ENCODE assay signal across 12 cellular contexts in the genomic region with DNA sequence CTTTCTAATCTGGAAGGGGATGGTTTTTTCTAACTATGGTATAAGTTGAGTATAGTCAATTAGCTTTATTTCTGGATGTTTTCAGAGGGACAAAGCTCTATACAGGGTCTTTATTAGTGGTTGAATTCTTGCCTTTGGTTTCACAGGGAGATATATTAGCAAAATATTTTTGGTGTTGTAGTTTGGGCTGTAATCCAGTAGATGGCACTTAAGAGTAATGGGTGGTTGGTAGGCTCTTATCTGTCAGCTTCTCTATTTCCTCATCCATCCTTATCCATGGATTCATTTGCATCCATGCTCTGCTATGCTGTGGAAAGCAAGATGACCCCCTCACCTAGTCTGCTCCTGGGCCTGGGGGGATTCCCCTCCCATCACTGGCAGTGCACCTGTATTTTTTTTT.
A peak's percentile ranks its signal among the peaks of the same experiment; 100 is the strongest.
DNase-seq lines count a peak whose midpoint lies in the region; ATAC-seq, FAIRE-seq and TF ChIP-seq lines count a peak whose summit lies in the region.
"Had no signal": no experiment of that assay in that cellular context is flagged by ENCODE, and none has a peak within 500 bp of the region (broad histone marks: within the 10 kb centered on the region; RNA-seq: fewer than 3 reads in every experiment).

No MANE protein-coding gene starts in this region.

- H3K4me1 Mint-ChIP-seq in T-cell = no peaks in the 10 kb centered on the region
- H3K4me1 Mint-ChIP-seq: CD4-positive, CD25-positive, alpha-beta regulatory T cell had no signal

- no peaks in the 10 kb centered on the region for H4K20me1 ChIP-seq in GM12878 (ENCODE audit: control insufficient read depth, insufficient read depth)

- H3K79me2 ChIP-seq in GM12878 (ENCODE audit: control insufficient read depth, insufficient read depth, low read length) = no peaks in the 10 kb centered on the region

- no peaks in the 10 kb centered on the region for H3K27me3 ChIP-seq in GM12878 (replicated peaks in 1 of 2; ENCODE audit: control insufficient read depth in 2 of 2, insufficient read depth in 2 of 2, low read length in 1 of 2)
- H3K27me3 ChIP-seq: colonic mucosa had no signal

- H3K4me3 ChIP-seq in NB4 (ENCODE audit: low read depth, low read length) (no peak overlapping the region), GM12878 (no peak overlapping the region)
- H3K4me3 ChIP-seq: colonic mucosa had no signal

- no peaks in the 10 kb centered on the region for H3K36me3 ChIP-seq in GM12878 (ENCODE audit: control insufficient read depth in 2 of 2, insufficient read depth in 2 of 2, low read length in 1 of 2)
- H3K36me3 ChIP-seq: colonic mucosa had no signal

- RAD21 ChIA-PET in GM12878 (lab: Charles Lee; ENCODE audit: unreplicated experiment) = no interaction called here

- H3K27ac ChIP-seq in GM12878 (ENCODE audit: control insufficient read depth, insufficient read depth) = no peak overlapping the region
- H3K27ac ChIP-seq: colonic mucosa had no signal

- peaks cover 17 to 30% (median 23%) of the 10 kb centered on the region in 3 donors for H3K9me3 Mint-ChIP-seq in T-cell

- no peaks in the 10 kb centered on the region for H3K4me1 ChIP-seq in GM12878 (ENCODE audit: control insufficient read depth, insufficient read depth, low read length)
- H3K4me1 ChIP-seq: colonic mucosa had no signal

- in situ Hi-C loops in GM12878 (cut with MboI) = no loop called here

- no peaks in the 10 kb centered on the region for H3K9me3 ChIP-seq in GM12878 (replicated peaks; ENCODE audit: control insufficient read depth, insufficient read depth, low read length)
- H3K9me3 ChIP-seq: colonic mucosa had no signal

- H2AFZ ChIP-seq in GM12878 (ENCODE audit: control insufficient read depth, low read depth, low read length) = no peak overlapping the region

- DNase-seq in A172 (ENCODE audit: low spot score) (peak; percentile 29), NB4 (ENCODE audit: low read depth) (peak; percentile 27), GM12878 (ENCODE audit: low read depth, low spot score) (no peak), dedifferentiated amniotic fluid mesenchymal stem cell (ENCODE audit: extremely low spot score) (no peak), T-cell (no peak), GOT3 (lab: John Stamatoyannopoulos, UW) (no peak)
- DNase-seq: colonic mucosa, left ventricle myocardium superior, NCI-H1092 had no signal

- BruUV-seq in GM12878 (replicated peaks; lab: Mats Ljungman, UMichigan) = no TSS peak

- TF ChIP-seq POLR2A in NB4 (IDR thresholded peaks at IDR 0.05; ENCODE audit: extremely low read depth, insufficient read length) (no peak), GM12878 (IDR thresholded peaks at IDR 0.05; ENCODE audit: low read depth, low read length) (no peak)

- POLR2A ChIA-PET in GM12878 (lab: Charles Lee) = no interaction called here
- POLR2A ChIA-PET in T-cell (lab: Charles Lee) = no interaction called here

- H3K36me3 Mint-ChIP-seq in T-cell = no peaks in the 10 kb centered on the region
- H3K36me3 Mint-ChIP-seq: CD4-positive, CD25-positive, alpha-beta regulatory T cell had no signal

- ATAC-seq in GM19035 (IDR thresholded peaks at IDR 0.05; ENCODE audit: unreplicated experiment) = peak; percentile 79
- no peak; the same call in 2 of the 3 replicates for ATAC-seq in GM12878
- ATAC-seq in HG03025 (IDR thresholded peaks at IDR 0.05; ENCODE audit: low FRiP score, unreplicated experiment) = no peak
- no peak for ATAC-seq in T-cell (replicated peaks in 1 of 4)
- ATAC-seq: left ventricle myocardium superior had no signal

- intact Hi-C loops in GM12878 (cut with micrococcal nuclease; ENCODE audit: unreplicated experiment) = no loop called here

- TF ChIP-seq CTCF in NB4 (IDR thresholded peaks at IDR 0.05; ENCODE audit: low read depth, low read length) (peak; percentile 41), GM12878 (IDR thresholded peaks at IDR 0.05 in 2 of 3, conservative IDR thresholded peaks at IDR 0.05 in 1 of 3; ENCODE audit: control insufficient read depth in 2 of 3, extremely low read depth in 1 of 3, insufficient read depth in 1 of 3, low read depth in 3 of 3, low read length in 3 of 3) (peak; percentile 27 to 36 (median 33); a peak in 3 of 6 replicates)

- no peak for FAIRE-seq in GM12878 (lab: Jason Lieb, UNC)

- no peak overlapping the region for H3K27ac Mint-ChIP-seq in T-cell
- H3K27ac Mint-ChIP-seq: CD4-positive, CD25-positive, alpha-beta regulatory T cell had no signal

- CTCF ChIA-PET in GM12878 (lab: Yijun Ruan, JAX) (interaction anchor here (0.6 to 1.9 kb wide), 3 partner anchors 9 to 1755 kb away, joined by 3 to 5 read pairs (median 3); no protein-coding TSS in a partner anchor), T-cell (lab: Charles Lee) (interaction anchor here in 1 of 2 donors (0.7 kb wide), 1 partner anchor 1273 kb away, joined by 6 read pairs; no protein-coding TSS in a partner anchor)

- SMC1A ChIA-PET in GM12878 (lab: Charles Lee; ENCODE audit: uncharacterized antibody, unreplicated experiment) = no interaction called here

- no peak overlapping the region for H3K9ac ChIP-seq in GM12878 (ENCODE audit: control insufficient read depth, insufficient read depth, low read length)

- H3K4me3 Mint-ChIP-seq in T-cell = no peak overlapping the region
- H3K4me3 Mint-ChIP-seq: CD4-positive, CD25-positive, alpha-beta regulatory T cell had no signal

- H3K4me2 ChIP-seq in GM12878 (ENCODE audit: control insufficient read depth, insufficient read depth) = no peak overlapping the region

- no peak for TF ChIP-seq EP300 in GM12878 (IDR thresholded peaks at IDR 0.05; ENCODE audit: borderline replicate concordance in 1 of 2, control insufficient read depth in 1 of 2, low read depth in 2 of 2, low read length in 2 of 2)

- H3K27me3 Mint-ChIP-seq in T-cell = no peaks in the 10 kb centered on the region
- H3K27me3 Mint-ChIP-seq: CD4-positive, CD25-positive, alpha-beta regulatory T cell had no signal

- peak; percentile 56 for TF ChIP-seq RAD21 in GM12878 (IDR thresholded peaks at IDR 0.05; ENCODE audit: insufficient read depth, low read depth, low read length)

TF ChIP-seq in GM12878, 131 proteins besides CTCF, POLR2A, EP300 and RAD21:
- no peak for TF ChIP-seq RFX5 (IDR thresholded peaks at IDR 0.05; ENCODE audit: low read depth, low read length)
- TF ChIP-seq, protein P1, sequence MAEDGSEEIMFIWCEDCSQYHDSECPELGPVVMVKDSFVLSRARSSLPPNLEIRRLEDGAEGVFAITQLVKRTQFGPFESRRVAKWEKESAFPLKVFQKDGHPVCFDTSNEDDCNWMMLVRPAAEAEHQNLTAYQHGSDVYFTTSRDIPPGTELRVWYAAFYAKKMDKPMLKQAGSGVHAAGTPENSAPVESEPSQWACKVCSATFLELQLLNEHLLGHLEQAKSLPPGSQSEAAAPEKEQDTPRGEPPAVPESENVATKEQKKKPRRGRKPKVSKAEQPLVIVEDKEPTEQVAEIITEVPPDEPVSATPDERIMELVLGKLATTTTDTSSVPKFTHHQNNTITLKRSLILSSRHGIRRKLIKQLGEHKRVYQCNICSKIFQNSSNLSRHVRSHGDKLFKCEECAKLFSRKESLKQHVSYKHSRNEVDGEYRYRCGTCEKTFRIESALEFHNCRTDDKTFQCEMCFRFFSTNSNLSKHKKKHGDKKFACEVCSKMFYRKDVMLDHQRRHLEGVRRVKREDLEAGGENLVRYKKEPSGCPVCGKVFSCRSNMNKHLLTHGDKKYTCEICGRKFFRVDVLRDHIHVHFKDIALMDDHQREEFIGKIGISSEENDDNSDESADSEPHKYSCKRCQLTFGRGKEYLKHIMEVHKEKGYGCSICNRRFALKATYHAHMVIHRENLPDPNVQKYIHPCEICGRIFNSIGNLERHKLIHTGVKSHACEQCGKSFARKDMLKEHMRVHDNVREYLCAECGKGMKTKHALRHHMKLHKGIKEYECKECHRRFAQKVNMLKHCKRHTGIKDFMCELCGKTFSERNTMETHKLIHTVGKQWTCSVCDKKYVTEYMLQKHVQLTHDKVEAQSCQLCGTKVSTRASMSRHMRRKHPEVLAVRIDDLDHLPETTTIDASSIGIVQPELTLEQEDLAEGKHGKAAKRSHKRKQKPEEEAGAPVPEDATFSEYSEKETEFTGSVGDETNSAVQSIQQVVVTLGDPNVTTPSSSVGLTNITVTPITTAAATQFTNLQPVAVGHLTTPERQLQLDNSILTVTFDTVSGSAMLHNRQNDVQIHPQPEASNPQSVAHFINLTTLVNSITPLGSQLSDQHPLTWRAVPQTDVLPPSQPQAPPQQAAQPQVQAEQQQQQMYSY (CRISPR knock-in tag; IDR thresholded peaks at IDR 0.05) = no peak
- no peak for TF ChIP-seq BCLAF1 (IDR thresholded peaks at IDR 0.05)
- peak; percentile 40; the same call in 1 of the 2 replicates for TF ChIP-seq SMC3 (IDR thresholded peaks at IDR 0.05; ENCODE audit: borderline replicate concordance, low read length)

Comparison
In these comparisons a context has a peak if more than half of its experiments do, and no peak if none do; other contexts are left out.
1. DNase-seq: peak in A172 (single experiment) and NB4 (single experiment); none in GM12878 (single experiment), dedifferentiated amniotic fluid mesenchymal stem cell (single experiment), T-cell (0 of 34) and GOT3 (single experiment).